1 cellular context compared by ENCODE assay signal in the genomic region with DNA sequence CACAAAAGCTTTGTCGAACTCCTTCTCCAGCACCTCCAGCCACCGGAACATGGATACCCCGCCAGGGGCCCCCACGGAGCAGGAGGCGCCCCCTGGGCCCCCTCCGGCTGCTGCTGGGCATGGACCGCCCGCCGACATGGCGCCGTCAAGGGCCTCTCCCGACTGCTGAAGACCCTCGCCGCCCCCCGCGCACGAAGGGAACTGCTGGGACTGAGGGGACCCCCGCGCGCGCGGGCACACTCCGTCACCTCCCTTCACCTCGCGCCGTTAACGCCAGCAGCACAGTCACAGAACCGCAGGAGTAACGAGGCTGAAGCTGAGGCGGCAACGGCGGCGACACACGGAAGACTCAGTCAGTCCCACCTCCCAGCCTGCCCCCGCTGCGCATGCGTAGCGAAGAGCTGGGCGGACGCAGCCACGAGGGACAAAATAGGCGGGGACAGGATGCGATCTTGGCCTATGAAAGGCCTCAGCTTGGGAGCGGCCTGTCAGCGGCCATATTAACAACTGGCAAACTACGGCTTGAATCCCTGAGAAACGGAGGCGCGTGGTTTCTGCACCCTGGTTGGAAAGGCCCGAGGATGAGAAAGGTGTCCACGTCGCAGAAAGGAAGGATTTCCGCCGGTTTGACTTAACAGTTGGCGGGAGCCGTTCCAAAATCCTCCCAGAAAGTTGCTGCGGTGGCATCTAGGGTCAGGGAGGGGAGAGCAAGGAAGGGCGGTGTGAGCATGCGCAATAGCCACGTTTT.
TF ChIP-seq lines count a peak whose summit lies in the region.

A gene (minus strand): TSS at position 361 of the 748 bp plus-strand sequence. CDS start 223 bp downstream, at position 138.

TF ChIP-seq in HepG2, 621 proteins besides CTCF, POLR2A, EP300 and RAD21 (continued from another document and continues in another):
- TF ChIP-seq, protein P1, sequence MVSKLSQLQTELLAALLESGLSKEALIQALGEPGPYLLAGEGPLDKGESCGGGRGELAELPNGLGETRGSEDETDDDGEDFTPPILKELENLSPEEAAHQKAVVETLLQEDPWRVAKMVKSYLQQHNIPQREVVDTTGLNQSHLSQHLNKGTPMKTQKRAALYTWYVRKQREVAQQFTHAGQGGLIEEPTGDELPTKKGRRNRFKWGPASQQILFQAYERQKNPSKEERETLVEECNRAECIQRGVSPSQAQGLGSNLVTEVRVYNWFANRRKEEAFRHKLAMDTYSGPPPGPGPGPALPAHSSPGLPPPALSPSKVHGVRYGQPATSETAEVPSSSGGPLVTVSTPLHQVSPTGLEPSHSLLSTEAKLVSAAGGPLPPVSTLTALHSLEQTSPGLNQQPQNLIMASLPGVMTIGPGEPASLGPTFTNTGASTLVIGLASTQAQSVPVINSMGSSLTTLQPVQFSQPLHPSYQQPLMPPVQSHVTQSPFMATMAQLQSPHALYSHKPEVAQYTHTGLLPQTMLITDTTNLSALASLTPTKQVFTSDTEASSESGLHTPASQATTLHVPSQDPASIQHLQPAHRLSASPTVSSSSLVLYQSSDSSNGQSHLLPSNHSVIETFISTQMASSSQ (IDR thresholded peaks at IDR 0.05; ENCODE audit: low read depth): no peak; the same call in 1 of the 2 replicates
- TF ChIP-seq, protein P1 (CRISPR knock-in tag; IDR thresholded peaks at IDR 0.05; ENCODE audit: borderline replicate concordance): peak; percentile 72; the same call in 1 of the 2 replicates
- peak; percentile 61; the same call in 1 of the 2 replicates for TF ChIP-seq GTF3A (CRISPR knock-in tag; conservative IDR thresholded peaks at IDR 0.05)
- TF ChIP-seq TMF1 (CRISPR knock-in tag; IDR thresholded peaks at IDR 0.05; ENCODE audit: low read depth): peak; percentile 91
- TF ChIP-seq HNRNPLL (IDR thresholded peaks at IDR 0.05; ENCODE audit: low read depth, low read length, poor library complexity, severe bottlenecking): peak; percentile 94
- TF ChIP-seq ZNF274 (CRISPR knock-in tag; IDR thresholded peaks at IDR 0.05): peak; percentile 98
- TF ChIP-seq, protein P2, sequence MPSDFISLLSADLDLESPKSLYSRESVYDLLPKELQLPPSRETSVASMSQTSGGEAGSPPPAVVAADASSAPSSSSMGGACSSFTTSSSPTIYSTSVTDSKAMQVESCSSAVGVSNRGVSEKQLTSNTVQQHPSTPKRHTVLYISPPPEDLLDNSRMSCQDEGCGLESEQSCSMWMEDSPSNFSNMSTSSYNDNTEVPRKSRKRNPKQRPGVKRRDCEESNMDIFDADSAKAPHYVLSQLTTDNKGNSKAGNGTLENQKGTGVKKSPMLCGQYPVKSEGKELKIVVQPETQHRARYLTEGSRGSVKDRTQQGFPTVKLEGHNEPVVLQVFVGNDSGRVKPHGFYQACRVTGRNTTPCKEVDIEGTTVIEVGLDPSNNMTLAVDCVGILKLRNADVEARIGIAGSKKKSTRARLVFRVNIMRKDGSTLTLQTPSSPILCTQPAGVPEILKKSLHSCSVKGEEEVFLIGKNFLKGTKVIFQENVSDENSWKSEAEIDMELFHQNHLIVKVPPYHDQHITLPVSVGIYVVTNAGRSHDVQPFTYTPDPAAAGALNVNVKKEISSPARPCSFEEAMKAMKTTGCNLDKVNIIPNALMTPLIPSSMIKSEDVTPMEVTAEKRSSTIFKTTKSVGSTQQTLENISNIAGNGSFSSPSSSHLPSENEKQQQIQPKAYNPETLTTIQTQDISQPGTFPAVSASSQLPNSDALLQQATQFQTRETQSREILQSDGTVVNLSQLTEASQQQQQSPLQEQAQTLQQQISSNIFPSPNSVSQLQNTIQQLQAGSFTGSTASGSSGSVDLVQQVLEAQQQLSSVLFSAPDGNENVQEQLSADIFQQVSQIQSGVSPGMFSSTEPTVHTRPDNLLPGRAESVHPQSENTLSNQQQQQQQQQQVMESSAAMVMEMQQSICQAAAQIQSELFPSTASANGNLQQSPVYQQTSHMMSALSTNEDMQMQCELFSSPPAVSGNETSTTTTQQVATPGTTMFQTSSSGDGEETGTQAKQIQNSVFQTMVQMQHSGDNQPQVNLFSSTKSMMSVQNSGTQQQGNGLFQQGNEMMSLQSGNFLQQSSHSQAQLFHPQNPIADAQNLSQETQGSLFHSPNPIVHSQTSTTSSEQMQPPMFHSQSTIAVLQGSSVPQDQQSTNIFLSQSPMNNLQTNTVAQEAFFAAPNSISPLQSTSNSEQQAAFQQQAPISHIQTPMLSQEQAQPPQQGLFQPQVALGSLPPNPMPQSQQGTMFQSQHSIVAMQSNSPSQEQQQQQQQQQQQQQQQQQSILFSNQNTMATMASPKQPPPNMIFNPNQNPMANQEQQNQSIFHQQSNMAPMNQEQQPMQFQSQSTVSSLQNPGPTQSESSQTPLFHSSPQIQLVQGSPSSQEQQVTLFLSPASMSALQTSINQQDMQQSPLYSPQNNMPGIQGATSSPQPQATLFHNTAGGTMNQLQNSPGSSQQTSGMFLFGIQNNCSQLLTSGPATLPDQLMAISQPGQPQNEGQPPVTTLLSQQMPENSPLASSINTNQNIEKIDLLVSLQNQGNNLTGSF (CRISPR knock-in tag; IDR thresholded peaks at IDR 0.05): peak; percentile 95
- TF ChIP-seq ATM (IDR thresholded peaks at IDR 0.05; ENCODE audit: borderline replicate concordance): no peak
- TF ChIP-seq, protein P3, sequence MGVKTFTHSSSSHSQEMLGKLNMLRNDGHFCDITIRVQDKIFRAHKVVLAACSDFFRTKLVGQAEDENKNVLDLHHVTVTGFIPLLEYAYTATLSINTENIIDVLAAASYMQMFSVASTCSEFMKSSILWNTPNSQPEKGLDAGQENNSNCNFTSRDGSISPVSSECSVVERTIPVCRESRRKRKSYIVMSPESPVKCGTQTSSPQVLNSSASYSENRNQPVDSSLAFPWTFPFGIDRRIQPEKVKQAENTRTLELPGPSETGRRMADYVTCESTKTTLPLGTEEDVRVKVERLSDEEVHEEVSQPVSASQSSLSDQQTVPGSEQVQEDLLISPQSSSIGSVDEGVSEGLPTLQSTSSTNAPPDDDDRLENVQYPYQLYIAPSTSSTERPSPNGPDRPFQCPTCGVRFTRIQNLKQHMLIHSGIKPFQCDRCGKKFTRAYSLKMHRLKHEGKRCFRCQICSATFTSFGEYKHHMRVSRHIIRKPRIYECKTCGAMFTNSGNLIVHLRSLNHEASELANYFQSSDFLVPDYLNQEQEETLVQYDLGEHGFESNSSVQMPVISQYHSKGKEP (CRISPR knock-in tag; IDR thresholded peaks at IDR 0.05): no peak; the same call in 1 of the 2 replicates
- TF ChIP-seq, protein P4, sequence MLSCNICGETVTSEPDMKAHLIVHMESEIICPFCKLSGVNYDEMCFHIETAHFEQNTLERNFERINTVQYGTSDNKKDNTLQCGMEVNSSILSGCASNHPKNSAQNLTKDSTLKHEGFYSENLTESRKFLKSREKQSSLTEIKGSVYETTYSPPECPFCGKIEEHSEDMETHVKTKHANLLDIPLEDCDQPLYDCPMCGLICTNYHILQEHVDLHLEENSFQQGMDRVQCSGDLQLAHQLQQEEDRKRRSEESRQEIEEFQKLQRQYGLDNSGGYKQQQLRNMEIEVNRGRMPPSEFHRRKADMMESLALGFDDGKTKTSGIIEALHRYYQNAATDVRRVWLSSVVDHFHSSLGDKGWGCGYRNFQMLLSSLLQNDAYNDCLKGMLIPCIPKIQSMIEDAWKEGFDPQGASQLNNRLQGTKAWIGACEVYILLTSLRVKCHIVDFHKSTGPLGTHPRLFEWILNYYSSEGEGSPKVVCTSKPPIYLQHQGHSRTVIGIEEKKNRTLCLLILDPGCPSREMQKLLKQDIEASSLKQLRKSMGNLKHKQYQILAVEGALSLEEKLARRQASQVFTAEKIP (CRISPR knock-in tag; IDR thresholded peaks at IDR 0.05; ENCODE audit: borderline replicate concordance): no peak
- TF ChIP-seq ZNF530 (CRISPR knock-in tag; IDR thresholded peaks at IDR 0.05; ENCODE audit: low read depth): no peak
- TF ChIP-seq ZNF558 (CRISPR knock-in tag; IDR thresholded peaks at IDR 0.05; ENCODE audit: borderline replicate concordance): peak; percentile 97; the same call in 1 of the 2 replicates
- TF ChIP-seq, protein P5, sequence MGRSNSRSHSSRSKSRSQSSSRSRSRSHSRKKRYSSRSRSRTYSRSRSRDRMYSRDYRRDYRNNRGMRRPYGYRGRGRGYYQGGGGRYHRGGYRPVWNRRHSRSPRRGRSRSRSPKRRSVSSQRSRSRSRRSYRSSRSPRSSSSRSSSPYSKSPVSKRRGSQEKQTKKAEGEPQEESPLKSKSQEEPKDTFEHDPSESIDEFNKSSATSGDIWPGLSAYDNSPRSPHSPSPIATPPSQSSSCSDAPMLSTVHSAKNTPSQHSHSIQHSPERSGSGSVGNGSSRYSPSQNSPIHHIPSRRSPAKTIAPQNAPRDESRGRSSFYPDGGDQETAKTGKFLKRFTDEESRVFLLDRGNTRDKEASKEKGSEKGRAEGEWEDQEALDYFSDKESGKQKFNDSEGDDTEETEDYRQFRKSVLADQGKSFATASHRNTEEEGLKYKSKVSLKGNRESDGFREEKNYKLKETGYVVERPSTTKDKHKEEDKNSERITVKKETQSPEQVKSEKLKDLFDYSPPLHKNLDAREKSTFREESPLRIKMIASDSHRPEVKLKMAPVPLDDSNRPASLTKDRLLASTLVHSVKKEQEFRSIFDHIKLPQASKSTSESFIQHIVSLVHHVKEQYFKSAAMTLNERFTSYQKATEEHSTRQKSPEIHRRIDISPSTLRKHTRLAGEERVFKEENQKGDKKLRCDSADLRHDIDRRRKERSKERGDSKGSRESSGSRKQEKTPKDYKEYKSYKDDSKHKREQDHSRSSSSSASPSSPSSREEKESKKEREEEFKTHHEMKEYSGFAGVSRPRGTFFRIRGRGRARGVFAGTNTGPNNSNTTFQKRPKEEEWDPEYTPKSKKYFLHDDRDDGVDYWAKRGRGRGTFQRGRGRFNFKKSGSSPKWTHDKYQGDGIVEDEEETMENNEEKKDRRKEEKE (IDR thresholded peaks at IDR 0.05): no peak
- peak; percentile 48; the same call in 1 of the 2 replicates for TF ChIP-seq ZKSCAN5 (CRISPR knock-in tag; IDR thresholded peaks at IDR 0.05)
- peak; percentile 91; the same call in 1 of the 2 replicates for TF ChIP-seq ZFYVE20 (CRISPR knock-in tag; IDR thresholded peaks at IDR 0.05; ENCODE audit: borderline replicate concordance, low read depth)
- peak; percentile 78; the same call in 1 of the 2 replicates for TF ChIP-seq ZNF224 (CRISPR knock-in tag; IDR thresholded peaks at IDR 0.05)
- TF ChIP-seq, protein P6, sequence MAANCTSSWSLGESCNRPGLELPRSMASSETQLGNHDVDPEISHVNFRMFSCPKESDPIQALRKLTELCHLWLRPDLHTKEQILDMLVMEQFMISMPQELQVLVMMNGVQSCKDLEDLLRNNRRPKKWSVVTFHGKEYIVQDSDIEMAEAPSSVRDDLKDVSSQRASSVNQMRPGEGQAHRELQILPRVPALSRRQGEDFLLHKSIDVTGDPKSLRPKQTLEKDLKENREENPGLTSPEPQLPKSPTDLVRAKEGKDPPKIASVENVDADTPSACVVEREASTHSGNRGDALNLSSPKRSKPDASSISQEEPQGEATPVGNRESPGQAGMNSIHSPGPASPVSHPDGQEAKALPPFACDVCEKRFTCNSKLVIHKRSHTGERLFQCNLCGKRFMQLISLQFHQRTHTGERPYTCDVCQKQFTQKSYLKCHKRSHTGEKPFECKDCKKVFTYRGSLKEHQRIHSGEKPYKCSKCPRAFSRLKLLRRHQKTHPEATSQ (CRISPR knock-in tag; IDR thresholded peaks at IDR 0.05; ENCODE audit: borderline replicate concordance): peak; percentile 94
- TF ChIP-seq, protein P7, sequence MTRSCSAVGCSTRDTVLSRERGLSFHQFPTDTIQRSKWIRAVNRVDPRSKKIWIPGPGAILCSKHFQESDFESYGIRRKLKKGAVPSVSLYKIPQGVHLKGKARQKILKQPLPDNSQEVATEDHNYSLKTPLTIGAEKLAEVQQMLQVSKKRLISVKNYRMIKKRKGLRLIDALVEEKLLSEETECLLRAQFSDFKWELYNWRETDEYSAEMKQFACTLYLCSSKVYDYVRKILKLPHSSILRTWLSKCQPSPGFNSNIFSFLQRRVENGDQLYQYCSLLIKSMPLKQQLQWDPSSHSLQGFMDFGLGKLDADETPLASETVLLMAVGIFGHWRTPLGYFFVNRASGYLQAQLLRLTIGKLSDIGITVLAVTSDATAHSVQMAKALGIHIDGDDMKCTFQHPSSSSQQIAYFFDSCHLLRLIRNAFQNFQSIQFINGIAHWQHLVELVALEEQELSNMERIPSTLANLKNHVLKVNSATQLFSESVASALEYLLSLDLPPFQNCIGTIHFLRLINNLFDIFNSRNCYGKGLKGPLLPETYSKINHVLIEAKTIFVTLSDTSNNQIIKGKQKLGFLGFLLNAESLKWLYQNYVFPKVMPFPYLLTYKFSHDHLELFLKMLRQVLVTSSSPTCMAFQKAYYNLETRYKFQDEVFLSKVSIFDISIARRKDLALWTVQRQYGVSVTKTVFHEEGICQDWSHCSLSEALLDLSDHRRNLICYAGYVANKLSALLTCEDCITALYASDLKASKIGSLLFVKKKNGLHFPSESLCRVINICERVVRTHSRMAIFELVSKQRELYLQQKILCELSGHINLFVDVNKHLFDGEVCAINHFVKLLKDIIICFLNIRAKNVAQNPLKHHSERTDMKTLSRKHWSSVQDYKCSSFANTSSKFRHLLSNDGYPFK (CRISPR knock-in tag; IDR thresholded peaks at IDR 0.05; ENCODE audit: borderline replicate concordance): peak; percentile 98
- no peak; the same call in 1 of the 2 replicates for TF ChIP-seq RCOR2 (CRISPR knock-in tag; IDR thresholded peaks at IDR 0.05)
- TF ChIP-seq ZNF761 (CRISPR knock-in tag; conservative IDR thresholded peaks at IDR 0.05): peak; percentile 98
- TF ChIP-seq RFX5 (IDR thresholded peaks at IDR 0.05; ENCODE audit: low read depth, low read length): peak; percentile 71
- no peak for TF ChIP-seq RFX1 (IDR thresholded peaks at IDR 0.05)
- TF ChIP-seq EHMT2 (IDR thresholded peaks at IDR 0.05; ENCODE audit: borderline replicate concordance, low read depth, low read length): peak; percentile 91
- TF ChIP-seq, protein P8, sequence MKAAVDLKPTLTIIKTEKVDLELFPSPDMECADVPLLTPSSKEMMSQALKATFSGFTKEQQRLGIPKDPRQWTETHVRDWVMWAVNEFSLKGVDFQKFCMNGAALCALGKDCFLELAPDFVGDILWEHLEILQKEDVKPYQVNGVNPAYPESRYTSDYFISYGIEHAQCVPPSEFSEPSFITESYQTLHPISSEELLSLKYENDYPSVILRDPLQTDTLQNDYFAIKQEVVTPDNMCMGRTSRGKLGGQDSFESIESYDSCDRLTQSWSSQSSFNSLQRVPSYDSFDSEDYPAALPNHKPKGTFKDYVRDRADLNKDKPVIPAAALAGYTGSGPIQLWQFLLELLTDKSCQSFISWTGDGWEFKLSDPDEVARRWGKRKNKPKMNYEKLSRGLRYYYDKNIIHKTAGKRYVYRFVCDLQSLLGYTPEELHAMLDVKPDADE (CRISPR knock-in tag; IDR thresholded peaks at IDR 0.05): peak; percentile 99
- no peak for TF ChIP-seq MAFF (IDR thresholded peaks at IDR 0.05; ENCODE audit: low read depth, low read length)
- TF ChIP-seq, protein P9, sequence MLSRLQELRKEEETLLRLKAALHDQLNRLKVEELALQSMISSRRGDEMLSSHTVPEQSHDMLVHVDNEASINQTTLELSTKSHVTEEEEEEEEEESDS (CRISPR knock-in tag; IDR thresholded peaks at IDR 0.05; ENCODE audit: borderline replicate concordance): peak; percentile 93; the same call in 1 of the 2 replicates
- peak; percentile 93 for TF ChIP-seq FOXC1 (CRISPR knock-in tag; IDR thresholded peaks at IDR 0.05; ENCODE audit: borderline replicate concordance)
- TF ChIP-seq ZNF343 (CRISPR knock-in tag; IDR thresholded peaks at IDR 0.05): peak; percentile 99
